9 cellular contexts compared by ENCODE assay signal in the genomic region with DNA sequence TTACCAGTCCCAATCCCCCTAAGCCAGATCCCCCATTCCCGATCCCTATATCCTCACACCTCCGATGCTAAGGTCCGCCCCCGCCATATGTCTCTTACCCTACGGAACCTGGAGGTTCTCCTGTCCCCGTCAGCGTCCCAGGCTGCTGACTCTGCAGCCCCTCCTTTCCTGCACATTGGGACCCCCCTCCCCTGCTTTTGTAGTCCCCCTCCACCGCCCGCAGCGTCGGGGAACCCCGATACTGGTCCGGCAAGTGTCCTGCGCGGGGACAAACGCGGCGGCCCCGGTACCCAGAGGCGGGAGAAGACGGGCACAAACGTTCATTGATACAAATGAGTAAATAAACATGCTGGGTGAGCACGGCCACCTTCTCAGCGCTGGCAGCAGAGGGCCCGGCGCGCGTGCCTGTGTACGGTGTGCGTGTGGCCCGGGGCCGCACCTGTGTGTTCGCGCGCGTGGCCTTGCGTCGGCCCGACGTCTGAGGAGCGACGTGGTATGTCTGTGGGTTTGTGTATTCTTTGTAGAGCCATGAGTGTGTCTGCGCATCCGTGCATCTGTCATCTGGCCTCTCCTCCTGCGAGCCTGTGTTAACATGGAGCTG. TPM values are rescaled to one million over a fixed set of nuclear protein-coding genes. Genes with fewer than 3 reads are reported as not detected.
A peak's percentile ranks its signal among the peaks of the same experiment; 100 is the strongest.
DNase-seq lines count a peak whose midpoint lies in the region; ATAC-seq, FAIRE-seq and TF ChIP-seq lines count a peak whose summit lies in the region.
"Had no signal": no experiment of that assay in that cellular context is flagged by ENCODE, and none has a peak within 500 bp of the region (broad histone marks: within the 10 kb centered on the region; RNA-seq: fewer than 3 reads in every experiment).

No MANE protein-coding gene starts in this region.

- TF ChIP-seq EP300 in upper lobe of left lung (IDR thresholded peaks at IDR 0.05), result no peak

- ATAC-seq in lower lobe of right lung (peak; percentile 6 to 45), upper lobe of left lung (ENCODE audit: low FRiP score in 2 of 2) (peak; percentile 5 to 21)

- H3K4me1 Mint-ChIP-seq in CD4-positive, alpha-beta memory T cell, result peaks cover 24 to 51% (median 39%) of the 10 kb centered on the region in 4 donors

- no peak for TF ChIP-seq POLR2A in upper lobe of left lung (IDR thresholded peaks at IDR 0.05)

- 1 to 3% methylated on average over 14 to 41 of the region's 45 CpGs for WGBS in upper lobe of left lung, 2 donors

- no peaks in the 10 kb centered on the region for H3K36me3 Mint-ChIP-seq in CD4-positive, alpha-beta memory T cell

- H3K4me3 Mint-ChIP-seq in CD4-positive, alpha-beta memory T cell, result peak overlapping the region; percentile 77 to 96 (median 86)

- peaks cover 41% of the 10 kb centered on the region for H3K4me1 ChIP-seq in CD4-positive, alpha-beta memory T cell (ENCODE audit: insufficient read depth, low read length)
- H3K4me1 ChIP-seq in MM.1S (ENCODE audit: low read length) (peaks cover 8% of the 10 kb centered on the region; the same call in 1 of the 2 replicates), lower lobe of right lung (peaks cover 45% of the 10 kb centered on the region), upper lobe of left lung (peaks cover 42 to 58% (median 48%) of the 10 kb centered on the region in 4 donors)

- no peak overlapping the region for H3K9ac ChIP-seq in MM.1S (ENCODE audit: low read length)

- H2AFZ ChIP-seq in MM.1S (ENCODE audit: low read length), result peak overlapping the region; percentile 77

- no peaks in the 10 kb centered on the region for H3K79me2 ChIP-seq in MM.1S (ENCODE audit: low read length)

- intact Hi-C loops in CD4-positive, alpha-beta memory T cell (cut with micrococcal nuclease), result loop anchor here (1.0 to 5.0 kb wide), 2 partner anchors 598 to 601 kb away; no protein-coding TSS in a partner anchor
- intact Hi-C loops in lower lobe of right lung (cut with DNase I), result loop anchor here (10.0 kb wide), 1 partner anchor 605 kb away; no protein-coding TSS in a partner anchor

- peak overlapping the region in 1 of 2 donors; percentile 24 for H3K4me3 ChIP-seq in CD4-positive, alpha-beta memory T cell (ENCODE audit: low read length in 2 of 2)
- H3K4me3 ChIP-seq in MM.1S (ENCODE audit: low read length) (peak overlapping the region; percentile 71), bronchial epithelial cell (ENCODE audit: low read depth, low read length) (peak overlapping the region; percentile 37), lower lobe of right lung (peak overlapping the region; percentile 58), upper lobe of left lung (peak overlapping the region in 3 of 4 donors; percentile 39 to 61 (median 57))

- POLR2A ChIA-PET in CD4-positive, alpha-beta memory T cell (lab: Charles Lee; ENCODE audit: partially characterized antibody), result no interaction called here

- no peak for FAIRE-seq in bronchial epithelial cell (lab: Jason Lieb, UNC)

- H3K9me3 Mint-ChIP-seq in CD4-positive, alpha-beta memory T cell, result peaks cover 0 to 7% (median 3%) of the 10 kb centered on the region in 8 donors

- no peak overlapping the region for H3K27ac ChIP-seq in CD4-positive, alpha-beta memory T cell (ENCODE audit: low read depth, low read length)
- H3K27ac ChIP-seq in MM.1S (ENCODE audit: low read length), result no peak overlapping the region
- no peak overlapping the region for H3K27ac ChIP-seq in lower lobe of right lung
- H3K27ac ChIP-seq in upper lobe of left lung, result no peak overlapping the region
- H3K27ac ChIP-seq: adrenal gland had no signal

- peak overlapping the region in 1 of 7 donors; percentile 16 for H3K27ac Mint-ChIP-seq in CD4-positive, alpha-beta memory T cell

- peaks cover 49 to 53% of the 10 kb centered on the region in 2 donors for H3K27me3 Mint-ChIP-seq in CD4-positive, alpha-beta memory T cell

- peak overlapping the region; percentile 99 for H3K4me2 ChIP-seq in MM.1S (ENCODE audit: low read depth, low read length)

- DNase-seq in CD4-positive, alpha-beta memory T cell, result peak in 2 of 5 donors; percentile 17 to 22
- DNase-seq in MM.1S, result no peak
- DNase-seq in bronchial epithelial cell (ENCODE audit: low read depth), result no peak
- DNase-seq in lower lobe of right lung, result no peak
- peak in 1 of 2 donors; percentile 87 for DNase-seq in upper lobe of left lung
- DNase-seq in HT-29 (ENCODE audit: low spot score), result no peak
- no peak for DNase-seq in SHP77 treated with DMSO at 0.1 percent for 48 hours (lab: John Stamatoyannopoulos, UW)
- DNase-seq in NCI-H1436 treated with DMSO at 0.1 percent for 48 hours (lab: John Stamatoyannopoulos, UW), result no peak

- H3F3A ChIP-seq in MM.1S (ENCODE audit: insufficient read depth, low read length), result no peaks in the 10 kb centered on the region

- TF ChIP-seq CTCF in MM.1S (IDR thresholded peaks at IDR 0.05; ENCODE audit: low read length) (no peak), bronchial epithelial cell (IDR thresholded peaks at IDR 0.05; ENCODE audit: insufficient read depth, low read length, severe bottlenecking) (no peak), lower lobe of right lung (IDR thresholded peaks at IDR 0.05) (no peak), upper lobe of left lung (IDR thresholded peaks at IDR 0.05) (no peak)

- peaks cover 33% of the 10 kb centered on the region for H3K27me3 ChIP-seq in CD4-positive, alpha-beta memory T cell (ENCODE audit: insufficient read depth, low read length)
- peaks cover 19% of the 10 kb centered on the region for H3K27me3 ChIP-seq in MM.1S (replicated peaks; ENCODE audit: insufficient read depth, low read length)
- peaks cover 38% of the 10 kb centered on the region for H3K27me3 ChIP-seq in bronchial epithelial cell (ENCODE audit: control insufficient read depth, insufficient read depth, low read length)
- peaks cover 65% of the 10 kb centered on the region for H3K27me3 ChIP-seq in lower lobe of right lung (ENCODE audit: low read depth)
- H3K27me3 ChIP-seq in upper lobe of left lung, result peaks cover 1 to 52% (median 32%) of the 10 kb centered on the region in 4 donors

- H4K20me1 ChIP-seq in MM.1S (ENCODE audit: insufficient read depth, low read length), result no peaks in the 10 kb centered on the region

- CTCF ChIA-PET in CD4-positive, alpha-beta memory T cell (lab: Charles Lee; ENCODE audit: partially characterized antibody), result interaction anchor here (0.7 to 3.1 kb wide), 11 partner anchors 9 to 610 kb away, joined by 3 to 19 read pairs (median 3); no protein-coding TSS in a partner anchor

- no peaks in the 10 kb centered on the region for H3K9me3 ChIP-seq in CD4-positive, alpha-beta memory T cell (ENCODE audit: control insufficient read depth in 1 of 2, low read length in 2 of 2)
- no peaks in the 10 kb centered on the region for H3K9me3 ChIP-seq in MM.1S (replicated peaks; ENCODE audit: insufficient read depth, low read length)
- H3K9me3 ChIP-seq in lower lobe of right lung, result no peaks in the 10 kb centered on the region
- no peaks in the 10 kb centered on the region for H3K9me3 ChIP-seq in upper lobe of left lung
- H3K9me3 ChIP-seq: adrenal gland had no signal

- no peaks in the 10 kb centered on the region for H3K36me3 ChIP-seq in CD4-positive, alpha-beta memory T cell (ENCODE audit: insufficient read depth, low read length)
- H3K36me3 ChIP-seq in MM.1S (replicated peaks; ENCODE audit: insufficient read depth, low read length) (no peaks in the 10 kb centered on the region), bronchial epithelial cell (ENCODE audit: control insufficient read depth, insufficient read depth, low read length) (no peaks in the 10 kb centered on the region), lower lobe of right lung (no peaks in the 10 kb centered on the region), upper lobe of left lung (no peaks in the 10 kb centered on the region)
- H3K36me3 ChIP-seq: adrenal gland had no signal

- H3K9me2 ChIP-seq in MM.1S (replicated peaks; ENCODE audit: insufficient read depth, low read length), result no peaks in the 10 kb centered on the region

RNA-seq across cellular contexts. Expression of a gene that starts 2.0 kb away (rescaled TPM):
- not detected for total RNA-seq in CD4-positive, alpha-beta memory T cell
- not detected for polyA plus RNA-seq in CD4-positive, alpha-beta memory T cell
- total RNA-seq in bronchial epithelial cell (under 0.01 and 0.53 TPM in 2 replicates), lower lobe of right lung (2.5 TPM), upper lobe of left lung (1 to 10 TPM in 4 of 6 donors, under 1 TPM in 1, not detected in 1; 0.89 to 4.8 (median 4.5) TPM)
- total RNA-seq in HT-29 (2014; rRNA removed; shearing (Covaris generic)), result 0.05 and 0.10 TPM in 2 replicates
